In the genomic region with DNA sequence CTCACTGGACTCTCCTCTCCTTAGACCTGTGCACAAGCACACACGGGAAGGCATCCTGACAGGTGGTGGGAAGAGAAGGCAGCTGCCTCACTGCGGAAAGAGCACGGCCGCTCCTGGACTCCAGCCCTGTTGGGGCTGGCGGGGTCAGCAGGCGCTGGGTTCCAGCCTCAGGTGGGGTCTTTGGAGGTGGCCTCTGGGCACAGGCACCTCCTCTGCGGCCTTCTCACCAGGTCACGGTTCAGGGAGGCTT, we compare ENCODE assay signal across 1 cellular context.
TF ChIP-seq lines count a peak whose summit lies in the region.

No MANE protein-coding gene starts in this region.

TF ChIP-seq in GM23338, 12 proteins besides CTCF, POLR2A, EP300 and RAD21 (continued from another document):
- TF ChIP-seq, protein P1, sequence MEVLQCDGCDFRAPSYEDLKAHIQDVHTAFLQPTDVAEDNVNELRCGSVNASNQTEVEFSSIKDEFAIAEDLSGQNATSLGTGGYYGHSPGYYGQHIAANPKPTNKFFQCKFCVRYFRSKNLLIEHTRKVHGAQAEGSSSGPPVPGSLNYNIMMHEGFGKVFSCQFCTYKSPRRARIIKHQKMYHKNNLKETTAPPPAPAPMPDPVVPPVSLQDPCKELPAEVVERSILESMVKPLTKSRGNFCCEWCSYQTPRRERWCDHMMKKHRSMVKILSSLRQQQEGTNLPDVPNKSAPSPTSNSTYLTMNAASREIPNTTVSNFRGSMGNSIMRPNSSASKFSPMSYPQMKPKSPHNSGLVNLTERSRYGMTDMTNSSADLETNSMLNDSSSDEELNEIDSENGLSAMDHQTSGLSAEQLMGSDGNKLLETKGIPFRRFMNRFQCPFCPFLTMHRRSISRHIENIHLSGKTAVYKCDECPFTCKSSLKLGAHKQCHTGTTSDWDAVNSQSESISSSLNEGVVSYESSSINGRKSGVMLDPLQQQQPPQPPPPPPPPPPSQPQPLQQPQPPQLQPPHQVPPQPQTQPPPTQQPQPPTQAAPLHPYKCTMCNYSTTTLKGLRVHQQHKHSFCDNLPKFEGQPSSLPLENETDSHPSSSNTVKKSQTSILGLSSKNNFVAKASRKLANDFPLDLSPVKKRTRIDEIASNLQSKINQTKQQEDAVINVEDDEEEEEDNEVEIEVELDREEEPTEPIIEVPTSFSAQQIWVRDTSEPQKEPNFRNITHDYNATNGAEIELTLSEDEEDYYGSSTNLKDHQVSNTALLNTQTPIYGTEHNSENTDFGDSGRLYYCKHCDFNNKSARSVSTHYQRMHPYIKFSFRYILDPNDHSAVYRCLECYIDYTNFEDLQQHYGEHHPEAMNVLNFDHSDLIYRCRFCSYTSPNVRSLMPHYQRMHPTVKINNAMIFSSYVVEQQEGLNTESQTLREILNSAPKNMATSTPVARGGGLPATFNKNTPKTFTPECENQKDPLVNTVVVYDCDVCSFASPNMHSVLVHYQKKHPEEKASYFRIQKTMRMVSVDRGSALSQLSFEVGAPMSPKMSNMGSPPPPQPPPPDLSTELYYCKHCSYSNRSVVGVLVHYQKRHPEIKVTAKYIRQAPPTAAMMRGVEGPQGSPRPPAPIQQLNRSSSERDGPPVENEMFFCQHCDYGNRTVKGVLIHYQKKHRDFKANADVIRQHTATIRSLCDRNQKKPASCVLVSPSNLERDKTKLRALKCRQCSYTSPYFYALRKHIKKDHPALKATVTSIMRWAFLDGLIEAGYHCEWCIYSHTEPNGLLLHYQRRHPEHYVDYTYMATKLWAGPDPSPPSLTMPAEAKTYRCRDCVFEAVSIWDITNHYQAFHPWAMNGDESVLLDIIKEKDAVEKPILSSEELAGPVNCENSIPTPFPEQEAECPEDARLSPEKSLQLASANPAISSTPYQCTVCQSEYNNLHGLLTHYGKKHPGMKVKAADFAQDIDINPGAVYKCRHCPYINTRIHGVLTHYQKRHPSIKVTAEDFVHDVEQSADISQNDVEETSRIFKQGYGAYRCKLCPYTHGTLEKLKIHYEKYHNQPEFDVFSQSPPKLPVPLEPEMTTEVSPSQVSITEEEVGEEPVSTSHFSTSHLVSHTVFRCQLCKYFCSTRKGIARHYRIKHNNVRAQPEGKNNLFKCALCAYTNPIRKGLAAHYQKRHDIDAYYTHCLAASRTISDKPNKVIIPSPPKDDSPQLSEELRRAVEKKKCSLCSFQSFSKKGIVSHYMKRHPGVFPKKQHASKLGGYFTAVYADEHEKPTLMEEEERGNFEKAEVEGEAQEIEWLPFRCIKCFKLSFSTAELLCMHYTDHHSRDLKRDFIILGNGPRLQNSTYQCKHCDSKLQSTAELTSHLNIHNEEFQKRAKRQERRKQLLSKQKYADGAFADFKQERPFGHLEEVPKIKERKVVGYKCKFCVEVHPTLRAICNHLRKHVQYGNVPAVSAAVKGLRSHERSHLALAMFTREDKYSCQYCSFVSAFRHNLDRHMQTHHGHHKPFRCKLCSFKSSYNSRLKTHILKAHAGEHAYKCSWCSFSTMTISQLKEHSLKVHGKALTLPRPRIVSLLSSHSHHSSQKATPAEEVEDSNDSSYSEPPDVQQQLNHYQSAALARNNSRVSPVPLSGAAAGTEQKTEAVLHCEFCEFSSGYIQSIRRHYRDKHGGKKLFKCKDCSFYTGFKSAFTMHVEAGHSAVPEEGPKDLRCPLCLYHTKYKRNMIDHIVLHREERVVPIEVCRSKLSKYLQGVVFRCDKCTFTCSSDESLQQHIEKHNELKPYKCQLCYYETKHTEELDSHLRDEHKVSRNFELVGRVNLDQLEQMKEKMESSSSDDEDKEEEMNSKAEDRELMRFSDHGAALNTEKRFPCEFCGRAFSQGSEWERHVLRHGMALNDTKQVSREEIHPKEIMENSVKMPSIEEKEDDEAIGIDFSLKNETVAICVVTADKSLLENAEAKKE (CRISPR knock-in tag; IDR thresholded peaks at IDR 0.05), result no peak
- TF ChIP-seq EZH2phosphoT487 (IDR thresholded peaks at IDR 0.05; ENCODE audit: unreplicated experiment), result no peak
- TF ChIP-seq, protein P2, sequence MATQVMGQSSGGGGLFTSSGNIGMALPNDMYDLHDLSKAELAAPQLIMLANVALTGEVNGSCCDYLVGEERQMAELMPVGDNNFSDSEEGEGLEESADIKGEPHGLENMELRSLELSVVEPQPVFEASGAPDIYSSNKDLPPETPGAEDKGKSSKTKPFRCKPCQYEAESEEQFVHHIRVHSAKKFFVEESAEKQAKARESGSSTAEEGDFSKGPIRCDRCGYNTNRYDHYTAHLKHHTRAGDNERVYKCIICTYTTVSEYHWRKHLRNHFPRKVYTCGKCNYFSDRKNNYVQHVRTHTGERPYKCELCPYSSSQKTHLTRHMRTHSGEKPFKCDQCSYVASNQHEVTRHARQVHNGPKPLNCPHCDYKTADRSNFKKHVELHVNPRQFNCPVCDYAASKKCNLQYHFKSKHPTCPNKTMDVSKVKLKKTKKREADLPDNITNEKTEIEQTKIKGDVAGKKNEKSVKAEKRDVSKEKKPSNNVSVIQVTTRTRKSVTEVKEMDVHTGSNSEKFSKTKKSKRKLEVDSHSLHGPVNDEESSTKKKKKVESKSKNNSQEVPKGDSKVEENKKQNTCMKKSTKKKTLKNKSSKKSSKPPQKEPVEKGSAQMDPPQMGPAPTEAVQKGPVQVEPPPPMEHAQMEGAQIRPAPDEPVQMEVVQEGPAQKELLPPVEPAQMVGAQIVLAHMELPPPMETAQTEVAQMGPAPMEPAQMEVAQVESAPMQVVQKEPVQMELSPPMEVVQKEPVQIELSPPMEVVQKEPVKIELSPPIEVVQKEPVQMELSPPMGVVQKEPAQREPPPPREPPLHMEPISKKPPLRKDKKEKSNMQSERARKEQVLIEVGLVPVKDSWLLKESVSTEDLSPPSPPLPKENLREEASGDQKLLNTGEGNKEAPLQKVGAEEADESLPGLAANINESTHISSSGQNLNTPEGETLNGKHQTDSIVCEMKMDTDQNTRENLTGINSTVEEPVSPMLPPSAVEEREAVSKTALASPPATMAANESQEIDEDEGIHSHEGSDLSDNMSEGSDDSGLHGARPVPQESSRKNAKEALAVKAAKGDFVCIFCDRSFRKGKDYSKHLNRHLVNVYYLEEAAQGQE (IDR thresholded peaks at IDR 0.05; ENCODE audit: unreplicated experiment), result no peak
- no peak for TF ChIP-seq ZNF114 (CRISPR knock-in tag; IDR thresholded peaks at IDR 0.05)
TF ChIP-seq in GM23338: peak in this region for 0.
